In the genomic region with DNA sequence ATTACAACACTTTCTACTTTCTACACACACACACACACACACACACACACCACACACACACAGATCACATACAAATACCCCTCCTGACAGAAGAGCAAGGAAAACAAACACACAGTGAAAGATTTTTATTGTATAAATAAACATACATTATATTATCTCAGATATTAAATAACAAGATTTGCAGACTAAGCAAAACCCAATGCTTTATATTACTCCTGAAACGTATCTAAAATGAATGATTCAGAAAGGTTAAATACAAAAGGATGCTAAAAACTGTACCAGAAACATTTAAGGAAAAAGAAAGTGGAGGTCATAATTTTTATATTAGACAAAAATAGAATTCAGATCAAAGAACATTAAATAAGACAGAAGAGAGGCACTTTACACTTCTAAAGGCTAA, we compare ENCODE assay signal across 8 cellular contexts.
"Had no signal": no experiment of that assay in that cellular context is flagged by ENCODE, and none has a peak within 500 bp of the region (broad histone marks: within the 10 kb centered on the region; RNA-seq: fewer than 3 reads in every experiment).

No MANE protein-coding gene starts in this region.

- H3K4me3 ChIP-seq: GM12878 had no signal

- ATAC-seq: GM12878 had no signal

- DNase-seq: GDM1, GF-D8 had no signal

- FAIRE-seq: G401.6, GM12878, GM12891, GM12892, GM18507, GM19239 had no signal
